ENCODE assay signal across 17 cellular contexts in the genomic region with DNA sequence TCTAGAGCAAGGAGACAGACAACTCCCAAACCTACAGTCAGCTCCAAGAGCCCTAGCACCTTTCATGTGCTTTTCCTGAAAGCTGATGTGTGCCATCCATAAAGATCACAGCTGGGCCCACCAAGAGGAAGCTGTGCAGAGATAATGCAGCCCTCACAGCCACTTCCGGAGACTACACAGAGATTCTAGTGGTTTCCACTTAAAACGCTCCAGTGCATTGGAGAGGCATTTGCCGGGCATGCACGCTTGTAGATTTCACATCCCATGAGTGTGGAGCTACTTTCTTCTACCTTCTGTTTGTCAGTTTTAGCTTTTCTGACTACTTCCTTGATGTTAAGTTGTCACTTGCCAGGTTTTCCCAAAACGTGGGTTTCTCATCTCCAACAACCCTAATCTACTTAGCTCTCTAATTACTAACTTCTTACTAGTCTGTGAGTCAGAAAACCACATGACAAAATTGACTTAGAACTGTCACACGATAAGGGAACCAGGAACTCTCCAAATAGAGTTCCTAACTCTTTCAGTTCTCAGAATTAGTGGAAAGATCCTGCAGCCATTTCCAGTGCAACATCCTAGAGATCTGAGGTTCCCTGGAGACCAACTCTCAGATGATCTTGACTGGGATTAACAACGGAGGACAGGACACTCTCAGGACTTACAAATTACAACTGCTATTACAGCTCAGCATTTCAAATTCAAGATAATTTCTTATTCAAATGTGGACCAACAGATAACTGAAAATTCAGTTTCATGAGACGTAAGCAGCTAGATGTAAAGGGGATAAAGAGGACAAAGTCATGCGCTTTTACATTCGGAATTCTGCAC. TPM values are rescaled to one million over a fixed set of nuclear protein-coding genes. Genes with fewer than 3 reads are reported as not detected.
DNase-seq lines count a peak whose midpoint lies in the region; ATAC-seq, FAIRE-seq and TF ChIP-seq lines count a peak whose summit lies in the region.
"Had no signal": no experiment of that assay in that cellular context is flagged by ENCODE, and none has a peak within 500 bp of the region (broad histone marks: within the 10 kb centered on the region; RNA-seq: fewer than 3 reads in every experiment).

No MANE protein-coding gene starts in this region.

- H3K27me3 ChIP-seq in GM23248 (replicated peaks; ENCODE audit: insufficient read depth) = no peaks in the 10 kb centered on the region
- no peaks in the 10 kb centered on the region for H3K27me3 ChIP-seq in K562 (ENCODE audit: control insufficient read depth in 2 of 2, insufficient read depth in 2 of 2, low read length in 2 of 2)
- H3K27me3 ChIP-seq in effector memory CD4-positive, alpha-beta T cell (replicated peaks; ENCODE audit: control insufficient read depth, insufficient read depth, low read length, poor library complexity, severe bottlenecking) = no peaks in the 10 kb centered on the region
- H3K27me3 ChIP-seq: breast epithelium, neural progenitor cell, sigmoid colon had no signal

- WGBS in GM23248 (ENCODE audit: low coverage in 1 of 2, low lambda C conversion rate in 2 of 2, missing lambda C conversion rate in 2 of 2), 2 experiments = 54 to 60% methylated on average over 10 of the region's 10 CpGs
- 0% methylated on average over 10 of the region's 10 CpGs for WGBS in K562 (ENCODE audit: insufficient coverage, low coverage, missing lambda C conversion rate)

- H3K27ac ChIP-seq in GM23248 (no peak overlapping the region), K562 (ENCODE audit: extremely low read depth, low read depth, low read length) (peak overlapping the region; percentile 89)
- H3K27ac ChIP-seq in effector memory CD4-positive, alpha-beta T cell (ENCODE audit: insufficient read depth, low read length, poor library complexity, severe bottlenecking) = no peak overlapping the region
- H3K27ac ChIP-seq: breast epithelium, neural progenitor cell, sigmoid colon had no signal

- no peak overlapping the region for H3K9ac ChIP-seq in GM23248
- H3K9ac ChIP-seq in K562 (ENCODE audit: insufficient read depth in 1 of 2, low read depth in 2 of 2, low read length in 2 of 2) = peak overlapping the region in 1 of 2 experiments; percentile 58; a peak in 2 of 4 replicates
- H3K9ac ChIP-seq: neural progenitor cell had no signal

- CTCF ChIA-PET in K562 (lab: Yijun Ruan, JAX; ENCODE audit: low intra/inter-chr PET ratio) = interaction anchor here (1.5 kb wide), 1 partner anchor 266 kb away, joined by 3 read pairs; no protein-coding TSS in a partner anchor

- POLR2A ChIA-PET in K562 (lab: Yijun Ruan, JAX) = interaction anchor here (0.6 to 0.9 kb wide), 2 partner anchors 14 to 404 kb away, joined by 3 read pairs; no protein-coding TSS in a partner anchor

- no peak overlapping the region for H3K4me3 ChIP-seq in GM23248
- H3K4me3 ChIP-seq in K562 = no peak overlapping the region
- no peak overlapping the region for H3K4me3 ChIP-seq in effector memory CD4-positive, alpha-beta T cell (ENCODE audit: insufficient read depth, low read depth, low read length, poor library complexity, severe bottlenecking)
- H3K4me3 ChIP-seq: breast epithelium, neural progenitor cell, sigmoid colon had no signal

- H3K9me3 Mint-ChIP-seq in stimulated activated naive B cell treated with anti-CD40 and anti-IgM and Interleukin-4, amounts not matched to agents 10 μg/mL and 1 μg/mL and 100 μg/mL, for 72 hours = peaks cover 0 to 2% of the 10 kb centered on the region in 2 donors
- H3K9me3 Mint-ChIP-seq: CD8-positive, alpha-beta memory T cell; neural progenitor cell had no signal

- H3K4me1 Mint-ChIP-seq in stimulated activated naive B cell treated with anti-CD40 and anti-IgM and Interleukin-4, amounts not matched to agents 10 μg/mL and 1 μg/mL and 100 μg/mL, for 72 hours = peaks cover 0 to 8% of the 10 kb centered on the region in 2 donors
- H3K4me1 Mint-ChIP-seq: neural progenitor cell had no signal

- peaks cover 11 to 25% of the 10 kb centered on the region in 2 donors for H3K27me3 Mint-ChIP-seq in stimulated activated naive B cell treated with anti-CD40 and anti-IgM and Interleukin-4, amounts not matched to agents 10 μg/mL and 1 μg/mL and 100 μg/mL, for 72 hours

- H4K20me1 ChIP-seq in GM23248 (ENCODE audit: insufficient read depth) = peaks cover 16% of the 10 kb centered on the region; the same call in 1 of the 2 replicates
- H4K20me1 ChIP-seq in K562 (replicated peaks; ENCODE audit: control insufficient read depth, insufficient read depth, low read length) = no peaks in the 10 kb centered on the region

- no peaks in the 10 kb centered on the region for H3K9me2 ChIP-seq in GM23248 (ENCODE audit: insufficient read depth)

- no peak overlapping the region for H3K4me3 Mint-ChIP-seq in stimulated activated naive B cell treated with anti-CD40 and anti-IgM and Interleukin-4, amounts not matched to agents 10 μg/mL and 1 μg/mL and 100 μg/mL, for 72 hours
- H3K4me3 Mint-ChIP-seq: CD8-positive, alpha-beta memory T cell; neural progenitor cell had no signal

- no peak for TF ChIP-seq RAD21 in K562 (CRISPR knock-in tag; conservative IDR thresholded peaks at IDR 0.05 in 1 of 2, IDR thresholded peaks at IDR 0.05 in 1 of 2)

- peak; percentile 55 for DNase-seq in GM23248
- peak; percentile 96 for DNase-seq in MV-4-11 (lab: John Stamatoyannopoulos, UW)
- peak in 2 of 4 experiments; percentile 58 to 74 for DNase-seq in K562 (ENCODE audit: extremely low read depth in 1 of 4, low spot score in 3 of 4)
- no peak for DNase-seq in stimulated activated naive B cell treated with anti-CD40 and anti-IgM and Interleukin-4, amounts not matched to agents 10 μg/mL and 1 μg/mL and 100 μg/mL, for 72 hours
- DNase-seq in effector memory CD4-positive, alpha-beta T cell = no peak
- no peak for DNase-seq in NAMALWA (ENCODE audit: low spot score)
- DNase-seq in stimulated activated CD4-positive, alpha-beta T cell treated with anti-CD3 and anti-CD28 coated beads, Interleukin-4, amount 100 ng/mL, for 1 hour = no peak
- DNase-seq: activated CD4-positive, CD25-positive, alpha-beta regulatory T cell; CD8-positive, alpha-beta memory T cell; left colon; NCI-H1417; NCI-H446 treated with DMSO at 0.1 percent for 48 hours; SHP77 treated with DMSO at 0.1 percent for 48 hours; sigmoid colon had no signal

- H3K4me1 ChIP-seq in GM23248 (ENCODE audit: insufficient read depth) (peaks cover 35% of the 10 kb centered on the region), K562 (replicated peaks in 1 of 2; ENCODE audit: control insufficient read depth in 2 of 2, insufficient read depth in 2 of 2, low read length in 2 of 2) (peaks cover 12 to 88% of the 10 kb centered on the region in 2 experiments; a peak in 4 of 5 replicates)
- H3K4me1 ChIP-seq in effector memory CD4-positive, alpha-beta T cell (ENCODE audit: control insufficient read depth, insufficient read depth, low read length, poor library complexity, severe bottlenecking) = no peaks in the 10 kb centered on the region
- H3K4me1 ChIP-seq: breast epithelium, neural progenitor cell had no signal

- H3K9me3 ChIP-seq in GM23248 (ENCODE audit: low read depth) (no peaks in the 10 kb centered on the region), K562 (replicated peaks; ENCODE audit: control insufficient read depth, insufficient read depth, low read depth, low read length) (no peaks in the 10 kb centered on the region)
- H3K9me3 ChIP-seq in effector memory CD4-positive, alpha-beta T cell (ENCODE audit: control insufficient read depth, low read length) = no peaks in the 10 kb centered on the region
- H3K9me3 ChIP-seq: breast epithelium, sigmoid colon had no signal

- peaks cover 31% of the 10 kb centered on the region for H3K79me2 ChIP-seq in GM23248 (ENCODE audit: insufficient read depth)
- H3K79me2 ChIP-seq in K562 (ENCODE audit: control insufficient read depth, insufficient read depth, low read length) = peaks cover 2% of the 10 kb centered on the region; the same call in 1 of the 3 replicates

- no peaks in the 10 kb centered on the region for H3K36me3 Mint-ChIP-seq in stimulated activated naive B cell treated with anti-CD40 and anti-IgM and Interleukin-4, amounts not matched to agents 10 μg/mL and 1 μg/mL and 100 μg/mL, for 72 hours
- H3K36me3 Mint-ChIP-seq: CD8-positive, alpha-beta memory T cell; neural progenitor cell had no signal

- no TSS peak for BruUV-seq in K562 (replicated peaks; lab: Mats Ljungman, UMichigan)

- H3F3A ChIP-seq in GM23248 (ENCODE audit: insufficient read depth) = peaks cover 38% of the 10 kb centered on the region

- in situ Hi-C loops in GM23248 (cut with MboI) (no loop called here), K562 (cut with MboI) (no loop called here)

- TF ChIP-seq EP300 in K562 (IDR thresholded peaks at IDR 0.05; ENCODE audit: low read length) = no peak; the same call in 1 of the 2 replicates

- H2AFZ ChIP-seq in GM23248 (no peak overlapping the region), K562 (ENCODE audit: low read depth, low read length) (peak overlapping the region; percentile 87)
- H2AFZ ChIP-seq: neural progenitor cell had no signal

- peak; percentile 72 for FAIRE-seq in K562 (lab: Jason Lieb, UNC)
- FAIRE-seq: endometrium had no signal

- no peak overlapping the region for H3K27ac Mint-ChIP-seq in stimulated activated naive B cell treated with anti-CD40 and anti-IgM and Interleukin-4, amounts not matched to agents 10 μg/mL and 1 μg/mL and 100 μg/mL, for 72 hours
- H3K27ac Mint-ChIP-seq: CD8-positive, alpha-beta memory T cell; neural progenitor cell had no signal

- TF ChIP-seq POLR2A in K562 (conservative IDR thresholded peaks at IDR 0.05) = no peak

- TF ChIP-seq CTCF in K562 (IDR thresholded peaks at IDR 0.05 in 2 of 3, conservative IDR thresholded peaks at IDR 0.05 in 1 of 3; ENCODE audit: insufficient read depth in 2 of 3, low read depth in 1 of 3, low read length in 3 of 3) = no peak

- H3K9me1 ChIP-seq in K562 (ENCODE audit: control insufficient read depth, insufficient read depth, low read length) = no peaks in the 10 kb centered on the region

- H3K4me2 ChIP-seq in GM23248 (ENCODE audit: unreplicated experiment) = no peak overlapping the region
- peak overlapping the region; percentile 70 for H3K4me2 ChIP-seq in K562 (ENCODE audit: insufficient read depth, low read length)
- H3K4me2 ChIP-seq: neural progenitor cell had no signal

- intact Hi-C loops in K562 (cut with micrococcal nuclease) = loop anchor here (10.0 kb wide), 1 partner anchor 258 kb away; no protein-coding TSS in a partner anchor

- peak; percentile 81 for ATAC-seq in K562
- ATAC-seq in stimulated activated naive B cell treated with anti-CD40 and anti-IgM and Interleukin-4, amounts not matched to agents 10 μg/mL and 1 μg/mL and 100 μg/mL, for 72 hours (replicated peaks) = peak; percentile 51 to 61

- H3K36me3 ChIP-seq in GM23248 (ENCODE audit: low read depth) (peaks cover 45% of the 10 kb centered on the region; the same call in 1 of the 2 replicates), K562 (ENCODE audit: control insufficient read depth, insufficient read depth, low read length) (peaks cover 16% of the 10 kb centered on the region; the same call in 2 of the 3 replicates)
- H3K36me3 ChIP-seq in effector memory CD4-positive, alpha-beta T cell (ENCODE audit: control insufficient read depth, insufficient read depth, low read length) = no peaks in the 10 kb centered on the region
- H3K36me3 ChIP-seq: neural progenitor cell had no signal

RNA-seq across cellular contexts. Expression of gene PMP22, which starts 28.6 kb away (rescaled TPM):
- 45.0 and 67.2 TPM in 2 replicates for total RNA-seq in GM23248 (2014; rRNA removed; shearing (Covaris generic))
- polyA plus RNA-seq in GM23248 (2016; fragmentation: Nextera tagmentation; extraction: Ambion mirVana) (124 and 126 TPM in 2 replicates), K562 (2011; rRNA removed) (24.8 and 29.8 TPM in 2 replicates), K562 (2014; fragmentation: Illumina TruSeq; extraction: Trizol) (38.4 and 45.2 TPM in 2 replicates), K562 (2014; fragmentation: Nextera tagmentation; extraction: Ambion mirVana) (10 to 100 TPM; 54.4 to 62.3 TPM), K562 (2014; rRNA removed) (22.6 and 27.4 TPM in 2 replicates)
- 25.4 and 26.0 TPM in 2 replicates for total RNA-seq in K562 (2011; cell fraction: chromatin; rRNA removed; ENCODE audit: low replicate concordance)
- total RNA-seq in K562 (2011; cell fraction: nucleolus; rRNA removed) = 30.4 and 30.5 TPM in 2 replicates
- total RNA-seq in K562 (2011; cell fraction: nucleoplasm; rRNA removed) = 33.2 and 46.4 TPM in 2 replicates
- total RNA-seq in K562 (2014; rRNA removed) (12.6 and 17.9 TPM in 2 replicates), K562 (2014; rRNA removed; fragmentation: Illumina TruSeq; extraction: Trizol) (22.5 and 25.2 TPM in 2 replicates), K562 (2015; rRNA removed; fragmentation: Illumina TruSeq; extraction: Trizol) (28.7 and 29.1 TPM in 2 replicates), K562 (2021) (25.8 and 26.1 TPM in 2 replicates)
- polyA plus RNA-seq in K562 (2011; cell fraction: cytosol; rRNA removed) = 33.2 and 43.8 TPM in 2 replicates
- 11.7 and 16.0 TPM in 2 replicates for polyA plus RNA-seq in K562 (2011; cell fraction: nucleus; rRNA removed)
- polyA plus RNA-seq in K562 (2012) = 35.9 and 60.1 TPM in 2 replicates
- polyA minus RNA-seq in K562 (2011; rRNA and poly(A)+ RNA removed) = 44.8 and 48.5 TPM in 2 replicates
- polyA minus RNA-seq in K562 (2011; cell fraction: cytosol; rRNA and poly(A)+ RNA removed) = 17.1 and 33.0 TPM in 2 replicates
- 6.5 and 15.4 TPM in 2 replicates for polyA minus RNA-seq in K562 (2011; cell fraction: nucleus; rRNA and poly(A)+ RNA removed)
- polyA plus RNA-seq: CD8-positive, alpha-beta memory T cell had no signal

Comparison
In these comparisons a context has a peak if more than half of its experiments do, and no peak if none do; other contexts are left out.
1. DNase-seq: peak in GM23248 (single experiment) and MV-4-11 (single experiment); none in stimulated activated naive B cell treated with anti-CD40 and anti-IgM and Interleukin-4, amounts not matched to agents 10 μg/mL and 1 μg/mL and 100 μg/mL, for 72 hours (single experiment), effector memory CD4-positive, alpha-beta T cell (0 of 3), NAMALWA (single experiment) and stimulated activated CD4-positive, alpha-beta T cell treated with anti-CD3 and anti-CD28 coated beads, Interleukin-4, amount 100 ng/mL, for 1 hour (single experiment).